8 cellular contexts compared by ENCODE assay signal in genomic region chr17:63094636-63095035, GRCh38.
"Had no signal": no experiment of that assay in that cellular context is flagged by ENCODE, and none has a peak within 500 bp of the region (broad histone marks: within the 10 kb centered on the region; RNA-seq: fewer than 3 reads in every experiment).

No MANE protein-coding gene starts in this region.

- H3K27ac ChIP-seq: HL-60 had no signal

- ATAC-seq: GM23338, HCT116 had no signal

- H2AFZ ChIP-seq: GM23338 had no signal

- H3K4me3 ChIP-seq: GM23338, HAP-1 had no signal

- H3K9me3 ChIP-seq: HAP-1 had no signal

- H3K36me3 ChIP-seq: HAP-1 had no signal

- H3K4me3 Mint-ChIP-seq: GM23338, IgD-negative memory B cell had no signal

- H3K4me1 Mint-ChIP-seq: GM23338 had no signal

- DNase-seq: H7, HFFc6, KG1 had no signal

- H3K27me3 Mint-ChIP-seq: IgD-negative memory B cell had no signal

- H3K27ac Mint-ChIP-seq: GM23338, IgD-negative memory B cell had no signal

- H3K4me2 ChIP-seq: GM23338 had no signal
